In the genomic region with DNA sequence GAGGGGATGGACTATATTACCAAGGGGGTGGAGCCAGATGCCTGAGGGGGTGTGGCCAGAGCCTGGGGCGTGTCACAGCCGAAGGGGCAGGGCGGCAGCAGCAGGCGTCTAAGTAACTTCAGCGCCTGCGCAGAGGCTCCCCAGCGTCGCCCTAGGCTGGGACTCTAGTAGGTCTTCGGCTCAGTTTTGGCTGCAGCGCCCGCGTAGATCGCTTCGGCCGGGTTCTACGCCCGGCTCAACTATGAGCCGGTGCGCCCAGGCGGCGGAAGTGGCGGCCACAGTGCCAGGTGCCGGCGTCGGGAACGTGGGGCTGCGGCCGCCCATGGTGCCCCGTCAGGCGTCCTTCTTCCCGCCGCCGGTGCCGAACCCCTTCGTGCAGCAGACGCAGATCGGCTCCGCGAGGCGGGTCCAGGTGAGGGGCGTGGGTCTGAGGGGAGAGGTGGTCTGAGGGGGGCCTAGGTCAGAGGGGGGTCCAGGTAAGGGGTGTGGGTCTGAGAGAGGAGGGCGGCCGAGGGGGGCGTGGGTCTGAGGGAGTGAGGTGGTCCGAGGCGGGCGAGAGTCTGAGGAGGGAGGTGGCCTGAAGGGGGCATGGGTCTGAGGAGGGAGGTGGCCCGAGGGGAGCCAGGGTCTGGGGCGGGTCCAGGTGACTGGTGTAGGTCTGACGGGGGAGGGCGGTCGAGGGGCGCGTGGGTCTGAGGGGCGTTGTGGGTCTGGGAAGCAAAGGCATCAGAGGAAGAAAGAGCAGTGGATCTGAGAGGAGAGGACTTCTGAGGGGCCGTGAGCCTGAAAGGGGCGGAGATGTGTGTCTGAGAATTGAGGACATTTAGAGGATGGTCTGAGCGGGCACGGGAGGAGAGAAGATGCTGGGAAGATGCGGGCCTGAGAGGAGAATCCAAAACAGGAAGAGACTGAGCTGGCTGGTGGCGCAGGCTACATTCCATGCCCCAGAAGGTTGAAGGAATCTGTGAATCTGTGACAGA, we compare ENCODE assay signal across 8 cellular contexts. TPM values are rescaled to one million over a fixed set of nuclear protein-coding genes. Genes with fewer than 3 reads are reported as not detected.
A peak's percentile ranks its signal among the peaks of the same experiment; 100 is the strongest.
DNase-seq lines count a peak whose midpoint lies in the region; ATAC-seq and TF ChIP-seq lines count a peak whose summit lies in the region.

A gene with protein sequence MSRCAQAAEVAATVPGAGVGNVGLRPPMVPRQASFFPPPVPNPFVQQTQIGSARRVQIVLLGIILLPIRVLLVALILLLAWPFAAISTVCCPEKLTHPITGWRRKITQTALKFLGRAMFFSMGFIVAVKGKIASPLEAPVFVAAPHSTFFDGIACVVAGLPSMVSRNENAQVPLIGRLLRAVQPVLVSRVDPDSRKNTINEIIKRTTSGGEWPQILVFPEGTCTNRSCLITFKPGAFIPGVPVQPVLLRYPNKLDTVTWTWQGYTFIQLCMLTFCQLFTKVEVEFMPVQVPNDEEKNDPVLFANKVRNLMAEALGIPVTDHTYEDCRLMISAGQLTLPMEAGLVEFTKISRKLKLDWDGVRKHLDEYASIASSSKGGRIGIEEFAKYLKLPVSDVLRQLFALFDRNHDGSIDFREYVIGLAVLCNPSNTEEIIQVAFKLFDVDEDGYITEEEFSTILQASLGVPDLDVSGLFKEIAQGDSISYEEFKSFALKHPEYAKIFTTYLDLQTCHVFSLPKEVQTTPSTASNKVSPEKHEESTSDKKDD (plus strand): TSS at position 132 of the 980 bp plus-strand sequence. CDS start 110 bp downstream, at position 242.

- no peaks in the 10 kb centered on the region for H3K9me3 ChIP-seq in thoracic aorta

- DNase-seq in A172 (ENCODE audit: low spot score) (peak; percentile 88), NCI-H345 treated with DMSO at 0.1 percent for 48 hours (lab: John Stamatoyannopoulos, UW; ENCODE audit: unreplicated experiment) (peak; percentile 35), globus pallidus (ENCODE audit: low spot score) (peak; percentile 87), thoracic aorta (ENCODE audit: low spot score) (no peak)
- DNase-seq in natural killer cell treated with Interleukin-12 subunit alpha and Interleukin-12 subunit beta and Interleukin-15 and Interleukin-18, amount 100 ng/mL, for 72 hours (ENCODE audit: low spot score): peak; percentile 69

- peak within 1 kb of the TSS; percentile 42 for H3K4me3 Mint-ChIP-seq in activated naive CD4-positive, alpha-beta T cell treated with anti-CD3 and anti-CD28 coated beads, Interleukin-2, amount 50 U/mL, for 24 hours
- H3K4me3 Mint-ChIP-seq in natural killer cell treated with Interleukin-12 subunit alpha and Interleukin-12 subunit beta and Interleukin-15 and Interleukin-18, amount 100 ng/mL, for 72 hours: peak within 1 kb of the TSS; percentile 77

- no peak within 1 kb of the TSS for H3K27ac Mint-ChIP-seq in activated naive CD4-positive, alpha-beta T cell treated with anti-CD3 and anti-CD28 coated beads, Interleukin-2, amount 50 U/mL, for 24 hours
- peak within 1 kb of the TSS in 1 of 2 donors; percentile 52 for H3K27ac Mint-ChIP-seq in natural killer cell treated with Interleukin-12 subunit alpha and Interleukin-12 subunit beta and Interleukin-15 and Interleukin-18, amount 100 ng/mL, for 72 hours

- H3K27ac ChIP-seq in thoracic aorta: peak within 1 kb of the TSS; percentile 4 to 58

- H3K27me3 ChIP-seq in thoracic aorta (replicated peaks; ENCODE audit: insufficient read depth): no peaks in the 10 kb centered on the region

- peak within 1 kb of the TSS; percentile 95 for H3K4me3 ChIP-seq in thoracic aorta

- no peaks in the 10 kb centered on the region for H3K4me1 ChIP-seq in thoracic aorta (ENCODE audit: control insufficient read depth in 1 of 2, low read depth in 2 of 2)

- ATAC-seq in GM19025 (IDR thresholded peaks at IDR 0.05; ENCODE audit: low read depth, unreplicated experiment) (peak; percentile 55), thoracic aorta (ENCODE audit: insufficient number of reproducible peaks, low FRiP score, low read depth) (peak; percentile 77), GM19397 (IDR thresholded peaks at IDR 0.05; ENCODE audit: unreplicated experiment) (no peak)
- peak; percentile 72 to 77 for ATAC-seq in natural killer cell treated with Interleukin-12 subunit alpha and Interleukin-12 subunit beta and Interleukin-15 and Interleukin-18, amount 100 ng/mL, for 72 hours

- no peak for TF ChIP-seq CTCF in thoracic aorta (IDR thresholded peaks at IDR 0.05)

- peaks cover 2% of the 10 kb centered on the region for H3K36me3 Mint-ChIP-seq in activated naive CD4-positive, alpha-beta T cell treated with anti-CD3 and anti-CD28 coated beads, Interleukin-2, amount 50 U/mL, for 24 hours
- peaks cover 18% of the 10 kb centered on the region for H3K36me3 Mint-ChIP-seq in natural killer cell treated with Interleukin-12 subunit alpha and Interleukin-12 subunit beta and Interleukin-15 and Interleukin-18, amount 100 ng/mL, for 72 hours

- peaks cover 11% of the 10 kb centered on the region for H3K9me3 Mint-ChIP-seq in activated naive CD4-positive, alpha-beta T cell treated with anti-CD3 and anti-CD28 coated beads, Interleukin-2, amount 50 U/mL, for 24 hours
- no peaks in the 10 kb centered on the region for H3K9me3 Mint-ChIP-seq in natural killer cell treated with Interleukin-12 subunit alpha and Interleukin-12 subunit beta and Interleukin-15 and Interleukin-18, amount 100 ng/mL, for 72 hours

- H3K27me3 Mint-ChIP-seq in activated naive CD4-positive, alpha-beta T cell treated with anti-CD3 and anti-CD28 coated beads, Interleukin-2, amount 50 U/mL, for 24 hours: peaks cover 31% of the 10 kb centered on the region
- H3K27me3 Mint-ChIP-seq in natural killer cell treated with Interleukin-12 subunit alpha and Interleukin-12 subunit beta and Interleukin-15 and Interleukin-18, amount 100 ng/mL, for 72 hours: peaks cover 23 to 66% of the 10 kb centered on the region in 2 donors

- peaks cover 17% of the 10 kb centered on the region for H3K36me3 ChIP-seq in thoracic aorta

- H3K4me1 Mint-ChIP-seq in activated naive CD4-positive, alpha-beta T cell treated with anti-CD3 and anti-CD28 coated beads, Interleukin-2, amount 50 U/mL, for 24 hours: peaks cover 9% of the 10 kb centered on the region
- H3K4me1 Mint-ChIP-seq in natural killer cell treated with Interleukin-12 subunit alpha and Interleukin-12 subunit beta and Interleukin-15 and Interleukin-18, amount 100 ng/mL, for 72 hours (ENCODE audit: low read depth in 2 of 2): peaks cover 8% of the 10 kb centered on the region in 2 donors

RNA-seq across cellular contexts. Expression of the gene that starts here (rescaled TPM):
- total RNA-seq in A172 (2014; rRNA removed; shearing (Covaris generic)): 18.6 and 20.2 TPM in 2 replicates
- 1 to 10 TPM in 1 of 2 donors, under 1 TPM in 1; 0.31 to 2.9 TPM for total RNA-seq in natural killer cell treated with Interleukin-12 subunit alpha and Interleukin-12 subunit beta and Interleukin-15 and Interleukin-18, amount 100 ng/mL, for 72 hours
- total RNA-seq in thoracic aorta: 10 to 100 TPM; 20.5 to 21.1 TPM
